In genomic region chr2:197197808-197198409, GRCh38 we compare ENCODE assay signal across 12 cellular contexts.
A peak's percentile ranks its signal among the peaks of the same experiment; 100 is the strongest.
DNase-seq lines count a peak whose midpoint lies in the region; ATAC-seq and TF ChIP-seq lines count a peak whose summit lies in the region.
"Had no signal": no experiment of that assay in that cellular context is flagged by ENCODE, and none has a peak within 500 bp of the region (broad histone marks: within the 10 kb centered on the region; RNA-seq: fewer than 3 reads in every experiment).

No MANE protein-coding gene starts in this region.

- H3K4me1 Mint-ChIP-seq in activated naive CD4-positive, alpha-beta T cell treated with anti-CD3 and anti-CD28 coated beads, Interleukin-2, amount 50 U/mL, for 24 hours: peaks cover 91% of the 10 kb centered on the region
- H3K4me1 Mint-ChIP-seq in activated CD4-positive, alpha-beta memory T cell treated with anti-CD3 and anti-CD28 coated beads, Interleukin-2, amount 10 ng/mL, durations not matched to agents 7 days and 5 days: peaks cover 81% of the 10 kb centered on the region

- H3K27ac ChIP-seq in lower lobe of right lung: peak overlapping the region; percentile 8
- peak overlapping the region; percentile 38 for H3K27ac ChIP-seq in upper lobe of right lung
- peak overlapping the region in 1 of 2 donors; percentile 50 for H3K27ac ChIP-seq in aorta (ENCODE audit: low read depth in 1 of 2, low read length in 2 of 2)

- no peak for DNase-seq in activated naive CD4-positive, alpha-beta T cell treated with anti-CD3 and anti-CD28 coated beads, Interleukin-2, amount 50 U/mL, for 16 hours
- no peak for DNase-seq in activated CD4-positive, alpha-beta memory T cell treated with anti-CD3 and anti-CD28 coated beads, Interleukin-2, amount 10 ng/mL, durations not matched to agents 7 days and 5 days
- DNase-seq in lower lobe of right lung (no peak), upper lobe of right lung (no peak), GM13977 (ENCODE audit: low spot score) (no peak), aorta (no peak), COLO668 (lab: John Stamatoyannopoulos, UW; ENCODE audit: unreplicated experiment) (no peak)
- DNase-seq: BE2C, NCI-H1092 treated with DMSO at 0.1 percent for 48 hours, retina had no signal

- in situ Hi-C loops in GM13977 (cut with MboI; ENCODE audit: low pct_unique_long_range_greater_than_20kb, low sequenced_read_pairs, unreplicated experiment): loop anchor here (5.0 kb wide), 1 partner anchor 124 kb away; no protein-coding TSS in a partner anchor

- WGBS in aorta, 2 donors: 91% methylated on average over 4 of the region's 4 CpGs

- intact Hi-C loops in lower lobe of right lung (cut with DNase I): loop anchor here (5.0 kb wide), 1 partner anchor 109 kb away; no protein-coding TSS in a partner anchor
- intact Hi-C loops in upper lobe of right lung (cut with DNase I): loop anchor here (5.0 kb wide), 1 partner anchor 109 kb away; no protein-coding TSS in a partner anchor
- intact Hi-C loops in aorta (cut with DNase I): loop anchor here (2.0 to 5.0 kb wide), 2 partner anchors 41 to 111 kb away; no protein-coding TSS in a partner anchor

- POLR2A ChIA-PET in activated CD4-positive, alpha-beta memory T cell treated with anti-CD3 and anti-CD28 coated beads, Interleukin-2, amount 10 ng/mL, durations not matched to agents 7 days and 5 days (lab: Charles Lee): interaction anchor here (0.7 to 9.9 kb wide), 18 partner anchors 8 to 270 kb away, joined by 3 to 123 read pairs (median 5); partner anchors contain the start of genes ANKRD44 and COQ10B

- H3K4me3 ChIP-seq in lower lobe of right lung (peak overlapping the region; percentile 33), upper lobe of right lung (peak overlapping the region; percentile 1), aorta (ENCODE audit: low read length in 2 of 2) (no peak overlapping the region)

- no peaks in the 10 kb centered on the region for H3K9me3 Mint-ChIP-seq in activated naive CD4-positive, alpha-beta T cell treated with anti-CD3 and anti-CD28 coated beads, Interleukin-2, amount 50 U/mL, for 24 hours
- H3K9me3 Mint-ChIP-seq in activated CD4-positive, alpha-beta memory T cell treated with anti-CD3 and anti-CD28 coated beads, Interleukin-2, amount 10 ng/mL, durations not matched to agents 7 days and 5 days: peaks cover 3% of the 10 kb centered on the region

- ATAC-seq in lower lobe of right lung (peak; percentile 52 to 61), upper lobe of right lung (peak; percentile 59), aorta (ENCODE audit: low FRiP score) (no peak)

- H3K9me3 ChIP-seq in lower lobe of right lung: no peaks in the 10 kb centered on the region
- H3K9me3 ChIP-seq in upper lobe of right lung: no peaks in the 10 kb centered on the region
- no peaks in the 10 kb centered on the region for H3K9me3 ChIP-seq in aorta (ENCODE audit: control insufficient read depth, low read length)
- H3K9me3 ChIP-seq: BE2C had no signal

- CTCF ChIA-PET in activated CD4-positive, alpha-beta memory T cell treated with anti-CD3 and anti-CD28 coated beads, Interleukin-2, amount 10 ng/mL, durations not matched to agents 7 days and 5 days (lab: Charles Lee): interaction anchor here (0.8 to 4.1 kb wide), 13 partner anchors 8 to 130 kb away, joined by 3 to 28 read pairs (median 5); partner anchors contain the start of gene ANKRD44

- H3K27me3 Mint-ChIP-seq in activated naive CD4-positive, alpha-beta T cell treated with anti-CD3 and anti-CD28 coated beads, Interleukin-2, amount 50 U/mL, for 24 hours: no peaks in the 10 kb centered on the region
- no peaks in the 10 kb centered on the region for H3K27me3 Mint-ChIP-seq in activated CD4-positive, alpha-beta memory T cell treated with anti-CD3 and anti-CD28 coated beads, Interleukin-2, amount 10 ng/mL, durations not matched to agents 7 days and 5 days

- H3K27me3 ChIP-seq in lower lobe of right lung (ENCODE audit: low read depth) (no peaks in the 10 kb centered on the region), upper lobe of right lung (no peaks in the 10 kb centered on the region), aorta (ENCODE audit: control insufficient read depth in 1 of 2, insufficient read depth in 2 of 2, low read length in 1 of 2) (no peaks in the 10 kb centered on the region)
- H3K27me3 ChIP-seq: BE2C, dorsolateral prefrontal cortex had no signal

- H3K36me3 ChIP-seq in lower lobe of right lung (no peaks in the 10 kb centered on the region), upper lobe of right lung (no peaks in the 10 kb centered on the region), aorta (ENCODE audit: control insufficient read depth in 1 of 2, insufficient read depth in 2 of 2, low read length in 1 of 2) (no peaks in the 10 kb centered on the region)
- H3K36me3 ChIP-seq: BE2C had no signal

- H3K36me3 Mint-ChIP-seq in activated naive CD4-positive, alpha-beta T cell treated with anti-CD3 and anti-CD28 coated beads, Interleukin-2, amount 50 U/mL, for 24 hours: peaks cover 10% of the 10 kb centered on the region
- peaks cover 46% of the 10 kb centered on the region for H3K36me3 Mint-ChIP-seq in activated CD4-positive, alpha-beta memory T cell treated with anti-CD3 and anti-CD28 coated beads, Interleukin-2, amount 10 ng/mL, durations not matched to agents 7 days and 5 days (ENCODE audit: low read depth)

- peak overlapping the region; percentile 99 for H3K27ac Mint-ChIP-seq in activated naive CD4-positive, alpha-beta T cell treated with anti-CD3 and anti-CD28 coated beads, Interleukin-2, amount 50 U/mL, for 24 hours
- H3K27ac Mint-ChIP-seq in activated CD4-positive, alpha-beta memory T cell treated with anti-CD3 and anti-CD28 coated beads, Interleukin-2, amount 10 ng/mL, durations not matched to agents 7 days and 5 days: peak overlapping the region; percentile 96

- peak overlapping the region; percentile 90 for H3K4me3 Mint-ChIP-seq in activated naive CD4-positive, alpha-beta T cell treated with anti-CD3 and anti-CD28 coated beads, Interleukin-2, amount 50 U/mL, for 24 hours
- peak overlapping the region; percentile 79 for H3K4me3 Mint-ChIP-seq in activated CD4-positive, alpha-beta memory T cell treated with anti-CD3 and anti-CD28 coated beads, Interleukin-2, amount 10 ng/mL, durations not matched to agents 7 days and 5 days

- no peak for TF ChIP-seq CTCF in lower lobe of right lung (IDR thresholded peaks at IDR 0.05)
- TF ChIP-seq CTCF in upper lobe of right lung (IDR thresholded peaks at IDR 0.05): no peak
- no peak for TF ChIP-seq CTCF in GM13977 (IDR thresholded peaks at IDR 0.05; ENCODE audit: extremely low read depth, insufficient read depth, missing control alignments)

- peaks cover 73% of the 10 kb centered on the region for H3K4me1 ChIP-seq in lower lobe of right lung
- H3K4me1 ChIP-seq in upper lobe of right lung: peaks cover 63% of the 10 kb centered on the region
- peaks cover 6 to 10% of the 10 kb centered on the region in 2 donors for H3K4me1 ChIP-seq in aorta (ENCODE audit: control insufficient read depth in 1 of 2, insufficient read depth in 2 of 2, low read length in 2 of 2)

Comparison
In these comparisons a context has a peak if more than half of its experiments do, and no peak if none do; other contexts are left out.
1. H3K4me3 ChIP-seq: peak in lower lobe of right lung (single experiment) and upper lobe of right lung (single experiment); none in aorta (0 of 2).